ENCODE assay signal across 8 cellular contexts in genomic region chr16:72172105-72173034, GRCh38. TPM values are rescaled to one million over a fixed set of nuclear protein-coding genes. Genes with fewer than 3 reads are reported as not detected.
DNase-seq lines count a peak whose midpoint lies in the region; ATAC-seq and TF ChIP-seq lines count a peak whose summit lies in the region.

Gene PMFBP1, minus strand, starts transcription at chr16:72172155. Its CDS starts 947 bp downstream, at chr16:72171208.

- 76% methylated on average over 11 of the region's 11 CpGs for WGBS in esophagus muscularis mucosa

- no peak for TF ChIP-seq POLR2A in esophagus muscularis mucosa (IDR thresholded peaks at IDR 0.05; ENCODE audit: low read depth)

- TF ChIP-seq EP300 in esophagus muscularis mucosa (IDR thresholded peaks at IDR 0.05), result no peak

- no peak for TF ChIP-seq CTCF in fibroblast of pulmonary artery (IDR thresholded peaks at IDR 0.05; ENCODE audit: low read length, missing control alignments)
- TF ChIP-seq CTCF in esophagus muscularis mucosa (IDR thresholded peaks at IDR 0.05), result no peak

- DNase-seq in GM03348 (ENCODE audit: low spot score) (peak; percentile 17), SJSA1 (ENCODE audit: low read depth in 1 of 2, low spot score in 2 of 2) (peak; percentile 24 to 58), fibroblast of pulmonary artery (ENCODE audit: low read depth) (peak; percentile 94), renal cortical epithelial cell (ENCODE audit: low read depth) (peak; percentile 86), esophagus muscularis mucosa (ENCODE audit: extremely low spot score) (no peak), activated gamma-delta T cell treated with Interleukin-2 at 50 U/mL for 16 hours (no peak)

- no peak within 1 kb of the TSS for H3K27ac ChIP-seq in SJSA1
- no peak within 1 kb of the TSS for H3K27ac ChIP-seq in esophagus muscularis mucosa (replicated peaks in 1 of 4)

- H3K9me3 ChIP-seq in SJSA1 (replicated peaks) (no peaks in the 10 kb centered on the region), esophagus muscularis mucosa (peaks cover 0 to 3% (median 0%) of the 10 kb centered on the region in 4 donors)

- H3K4me1 ChIP-seq in SJSA1 (replicated peaks) (no peaks in the 10 kb centered on the region), esophagus muscularis mucosa (no peaks in the 10 kb centered on the region)

- ATAC-seq in GM19438 (IDR thresholded peaks at IDR 0.05; ENCODE audit: low read depth, unreplicated experiment) (peak; percentile 98), HG03354 (IDR thresholded peaks at IDR 0.05; ENCODE audit: poor library complexity, severe bottlenecking, unreplicated experiment) (peak; percentile 99)

- H3K27me3 ChIP-seq in SJSA1 (replicated peaks) (0 out of 2 replicates have a peak, but pooled peaks cover 3% of the 10 kb centered on the region), esophagus muscularis mucosa (no peaks in the 10 kb centered on the region)

- no peak within 1 kb of the TSS for H3K4me3 ChIP-seq in SJSA1
- H3K4me3 ChIP-seq in fibroblast of pulmonary artery (replicated peaks; ENCODE audit: low read depth, low read length), result no peak within 1 kb of the TSS
- no peak within 1 kb of the TSS for H3K4me3 ChIP-seq in esophagus muscularis mucosa

- no peaks in the 10 kb centered on the region for H3K36me3 ChIP-seq in SJSA1
- H3K36me3 ChIP-seq in esophagus muscularis mucosa, result no peaks in the 10 kb centered on the region

- intact Hi-C loops in esophagus muscularis mucosa (cut with DNase I), result no loop called here

RNA-seq across cellular contexts. Expression of gene PMFBP1, which starts in this region (rescaled TPM):
- 0.69 TPM in 1 of 2 replicates, not detected in the other for total RNA-seq in SJSA1 (2014; rRNA removed; shearing (Covaris generic))
- total RNA-seq in renal cortical epithelial cell (1.2 TPM in 1 of 2 replicates, not detected in the other), esophagus muscularis mucosa (under 1 TPM in 1 of 4 donors, not detected in 3; 0.50 TPM)

Comparison
In these comparisons a context has a peak if more than half of its experiments do, and no peak if none do; other contexts are left out.
1. Peak in DNase-seq in SJSA1; RNA of the gene not detected or under 1 TPM.
2. DNase-seq: peak in GM03348 (single experiment), fibroblast of pulmonary artery (single experiment) and renal cortical epithelial cell (single experiment); none in esophagus muscularis mucosa (single experiment) and activated gamma-delta T cell treated with Interleukin-2 at 50 U/mL for 16 hours (single experiment).